Comparison of ENCODE assay signal across 8 cellular contexts in genomic region chr3:45224824-45225464, GRCh38. TPM values are rescaled to one million over a fixed set of nuclear protein-coding genes. Genes with fewer than 3 reads are reported as not detected.
DNase-seq lines count a peak whose midpoint lies in the region; ATAC-seq, FAIRE-seq and TF ChIP-seq lines count a peak whose summit lies in the region.

No MANE protein-coding gene starts in this region.

- no peak overlapping the region for H3K27ac ChIP-seq in CD4-positive, alpha-beta T cell (ENCODE audit: low read depth, low read length)
- no peak overlapping the region for H3K27ac ChIP-seq in HL-60 (replicated peaks)
- no peak overlapping the region for H3K27ac ChIP-seq in SJCRH30

- H3K4me3 ChIP-seq in HL-60 (replicated peaks; ENCODE audit: insufficient read depth, low read length), result peak overlapping the region; percentile 39
- peak overlapping the region; percentile 67 for H3K4me3 ChIP-seq in SJCRH30
- peak overlapping the region; percentile 53 for H3K4me3 ChIP-seq in bronchial epithelial cell (ENCODE audit: low read depth, low read length)

- no peak for TF ChIP-seq CTCF in CD4-positive, alpha-beta T cell (IDR thresholded peaks at IDR 0.05)
- TF ChIP-seq CTCF in HL-60 (IDR thresholded peaks at IDR 0.05; ENCODE audit: insufficient read depth, low read length) (no peak), bronchial epithelial cell (IDR thresholded peaks at IDR 0.05; ENCODE audit: insufficient read depth, low read length, severe bottlenecking) (peak; percentile 51)

- no peak overlapping the region for H3K27ac Mint-ChIP-seq in CD4-positive, alpha-beta T cell

- peak overlapping the region; percentile 87 for H3K4me3 Mint-ChIP-seq in CD4-positive, alpha-beta T cell

- CTCF ChIA-PET in CD4-positive, alpha-beta T cell (lab: Charles Lee), result interaction anchor here (1.6 kb wide), 1 partner anchor 184 kb away, joined by 9 read pairs; no protein-coding TSS in a partner anchor

- FAIRE-seq in bronchial epithelial cell (lab: Jason Lieb, UNC), result no peak

- H3K27me3 ChIP-seq in CD4-positive, alpha-beta T cell (ENCODE audit: control insufficient read depth, insufficient read depth, low read length), result peaks cover 69% of the 10 kb centered on the region
- peaks cover 13% of the 10 kb centered on the region for H3K27me3 ChIP-seq in HL-60 (ENCODE audit: insufficient read depth, poor library complexity, severe bottlenecking)
- peaks cover 11% of the 10 kb centered on the region; the same call in 1 of the 2 replicates for H3K27me3 ChIP-seq in SJCRH30
- H3K27me3 ChIP-seq in bronchial epithelial cell (ENCODE audit: control insufficient read depth, insufficient read depth, low read length), result peaks cover 2% of the 10 kb centered on the region

- peaks cover 83% of the 10 kb centered on the region for H3K27me3 Mint-ChIP-seq in CD4-positive, alpha-beta T cell

- POLR2A ChIA-PET in CD4-positive, alpha-beta T cell (lab: Charles Lee), result interaction anchor here (1.7 kb wide), 1 partner anchor 14 kb away, joined by 5 read pairs; no protein-coding TSS in a partner anchor

- no peak for ATAC-seq in CD4-positive, alpha-beta T cell (ENCODE audit: poor library complexity)
- ATAC-seq in GM19025 (IDR thresholded peaks at IDR 0.05; ENCODE audit: low read depth, unreplicated experiment) (peak; percentile 25), sciatic nerve (peak; percentile 89), GM18861 (IDR thresholded peaks at IDR 0.05; ENCODE audit: unreplicated experiment) (no peak)

- intact Hi-C loops in CD4-positive, alpha-beta T cell (cut with DNase I, micrococcal nuclease), result loop anchor here in 1 of 2 experiments (10.0 kb wide), 1 partner anchor 440 kb away; no protein-coding TSS in a partner anchor
- intact Hi-C loops in sciatic nerve (cut with DNase I), result loop anchor here (10.0 kb wide), 1 partner anchor 270 kb away; no protein-coding TSS in a partner anchor

- H3K9me3 Mint-ChIP-seq in CD4-positive, alpha-beta T cell, result no peaks in the 10 kb centered on the region

- H3K36me3 Mint-ChIP-seq in CD4-positive, alpha-beta T cell (ENCODE audit: low read depth), result no peaks in the 10 kb centered on the region

- H3K4me1 ChIP-seq in SJCRH30, result peaks cover 4% of the 10 kb centered on the region

- no peaks in the 10 kb centered on the region for H3K9me3 ChIP-seq in CD4-positive, alpha-beta T cell (ENCODE audit: control insufficient read depth, low read length)
- H3K9me3 ChIP-seq in SJCRH30 (replicated peaks), result no peaks in the 10 kb centered on the region

- DNase-seq in CD4-positive, alpha-beta T cell, result peak in 2 of 10 experiments; percentile 3 to 36
- peak; percentile 38 to 64 for DNase-seq in HL-60 (ENCODE audit: low read depth in 1 of 2, low spot score in 1 of 2)
- DNase-seq in SJCRH30, result peak; percentile 78 to 79
- DNase-seq in bronchial epithelial cell (ENCODE audit: low read depth), result no peak
- peak; percentile 77 for DNase-seq in iPS-NIHi7 (ENCODE audit: extremely low spot score)
- peak; percentile 85 for DNase-seq in sciatic nerve (ENCODE audit: low spot score)

- peaks cover 13% of the 10 kb centered on the region for H3K4me1 Mint-ChIP-seq in CD4-positive, alpha-beta T cell (ENCODE audit: low read depth)

- H3K36me3 ChIP-seq in SJCRH30, result no peaks in the 10 kb centered on the region
- H3K36me3 ChIP-seq in bronchial epithelial cell (ENCODE audit: control insufficient read depth, insufficient read depth, low read length), result no peaks in the 10 kb centered on the region

RNA-seq across cellular contexts. Expression of gene TMEM158, which starts 1.1 kb away (rescaled TPM):
- total RNA-seq in CD4-positive, alpha-beta T cell, result not detected
- total RNA-seq in SJCRH30 (2014; rRNA removed; shearing (Covaris generic)), result 0.26 and 0.63 TPM in 2 replicates
- 1.3 and 1.6 TPM in 2 replicates for total RNA-seq in bronchial epithelial cell
- 6.5 TPM for total RNA-seq in sciatic nerve

Comparison
In these comparisons a context has a peak if more than half of its experiments do, and no peak if none do; other contexts are left out.
1. ATAC-seq: peak in GM19025 (single experiment) and sciatic nerve (single experiment); none in CD4-positive, alpha-beta T cell (single experiment) and GM18861 (single experiment).
2. Peak in every context shown above with its lines, with median percentiles within 50 percentile points of each other: H3K4me3 ChIP-seq.